ENCODE assay signal across 24 cellular contexts in the genomic region with DNA sequence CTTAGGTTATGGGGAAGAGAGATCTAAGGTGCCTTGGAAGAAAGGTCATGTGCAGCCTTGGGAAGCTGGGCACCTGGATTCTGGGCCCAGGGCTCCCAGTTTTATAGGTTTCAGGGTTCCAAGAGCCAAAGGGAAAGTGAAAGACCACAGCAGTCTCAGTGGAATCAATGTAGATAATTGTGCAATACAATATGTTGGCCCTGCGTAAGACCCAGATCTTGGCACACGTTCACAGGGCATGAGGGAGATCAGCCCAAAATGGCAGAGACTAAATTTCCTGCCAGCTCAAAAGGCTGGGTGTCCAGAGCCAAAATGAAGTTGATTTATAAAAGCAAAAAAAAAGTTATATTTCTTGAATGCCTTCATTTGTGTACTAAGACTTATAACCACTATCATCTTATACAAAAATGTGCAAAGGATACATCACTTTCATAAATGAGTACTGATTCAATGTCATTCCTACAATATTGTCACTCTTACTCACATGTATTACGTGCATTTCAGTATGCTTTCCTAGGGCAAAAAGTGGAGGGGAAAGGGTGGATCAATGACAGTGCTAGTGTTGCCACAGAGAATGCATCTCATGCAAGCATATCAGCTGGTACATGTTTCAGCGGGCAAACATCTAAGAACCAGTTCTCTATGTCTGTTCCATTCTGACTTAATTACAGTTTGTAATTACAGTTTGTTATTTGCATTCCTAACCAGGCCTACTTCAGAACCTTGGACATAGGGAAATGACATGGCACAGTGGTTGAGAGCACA.
"Had no signal": no experiment of that assay in that cellular context is flagged by ENCODE, and none has a peak within 500 bp of the region (broad histone marks: within the 10 kb centered on the region; RNA-seq: fewer than 3 reads in every experiment).

No MANE protein-coding gene starts in this region.

- H3K36me3 Mint-ChIP-seq: activated naive CD4-positive, alpha-beta T cell treated with anti-CD3 and anti-CD28 coated beads, Interleukin-2, amount 10 ng/mL, durations not matched to agents 7 days and 5 days; natural killer cell treated with Interleukin-12 subunit alpha and Interleukin-12 subunit beta and Interleukin-15 and Interleukin-18, amount 100 ng/mL, for 72 hours; stimulated activated effector memory CD8-positive, alpha-beta T cell treated with anti-CD3 and anti-CD28 coated beads, Interleukin-12 subunit alpha, Interleukin-12 subunit beta, amount 100 ng/mL, for 72 hours; type B pancreatic cell had no signal

- H3K4me1 Mint-ChIP-seq: activated naive CD4-positive, alpha-beta T cell treated with anti-CD3 and anti-CD28 coated beads, Interleukin-2, amount 10 ng/mL, durations not matched to agents 7 days and 5 days; activated naive CD8-positive, alpha-beta T cell treated with anti-CD3 and anti-CD28 coated beads, Interleukin-2, amount 10 ng/mL, durations not matched to agents 7 days and 5 days; stimulated activated effector memory CD8-positive, alpha-beta T cell treated with anti-CD3 and anti-CD28 coated beads, Interleukin-12 subunit alpha, Interleukin-12 subunit beta, amount 100 ng/mL, for 72 hours had no signal

- H3K4me3 Mint-ChIP-seq: activated naive CD4-positive, alpha-beta T cell treated with anti-CD3 and anti-CD28 coated beads, Interleukin-2, amount 10 ng/mL, durations not matched to agents 7 days and 5 days; activated naive CD8-positive, alpha-beta T cell treated with anti-CD3 and anti-CD28 coated beads, Interleukin-2, amount 10 ng/mL, durations not matched to agents 7 days and 5 days; dendritic cell treated with granulocyte-macrophage colony-stimulating factor and Interleukin-4, amounts not matched to agents 40 ng/mL and 50 ng/mL, for 4 days; endodermal cell; natural killer cell treated with Interleukin-12 subunit alpha and Interleukin-12 subunit beta and Interleukin-15 and Interleukin-18, amount 100 ng/mL, for 72 hours; stimulated activated effector memory CD8-positive, alpha-beta T cell treated with anti-CD3 and anti-CD28 coated beads, Interleukin-12 subunit alpha, Interleukin-12 subunit beta, amount 100 ng/mL, for 72 hours; stimulated activated naive CD8-positive, alpha-beta T cell treated with anti-CD3 and anti-CD28 coated beads, Interleukin-15, Interleukin-2, amounts not matched to agents 100 ng/mL and 50 ng/mL, for 24 hours; T-helper 2 cell treated with Interferon-gamma antibody and Interleukin-4, amounts not matched to agents 5 μg/mL and 100 μg/mL, for 36 hours; type B pancreatic cell had no signal

- H3K36me3 ChIP-seq: ascending aorta, brain microvascular endothelial cell, esophagus squamous epithelium, left ventricle myocardium inferior, thoracic aorta, uterus had no signal

- H3K9me3 Mint-ChIP-seq: activated naive CD4-positive, alpha-beta T cell treated with anti-CD3 and anti-CD28 coated beads, Interleukin-2, amount 10 ng/mL, durations not matched to agents 7 days and 5 days; activated naive CD8-positive, alpha-beta T cell treated with anti-CD3 and anti-CD28 coated beads, Interleukin-2, amount 10 ng/mL, durations not matched to agents 7 days and 5 days; dendritic cell treated with granulocyte-macrophage colony-stimulating factor and Interleukin-4, amounts not matched to agents 40 ng/mL and 50 ng/mL, for 4 days; endodermal cell; natural killer cell treated with Interleukin-12 subunit alpha and Interleukin-12 subunit beta and Interleukin-15 and Interleukin-18, amount 100 ng/mL, for 72 hours; stimulated activated effector memory CD8-positive, alpha-beta T cell treated with anti-CD3 and anti-CD28 coated beads, Interleukin-12 subunit alpha, Interleukin-12 subunit beta, amount 100 ng/mL, for 72 hours; stimulated activated naive CD8-positive, alpha-beta T cell treated with anti-CD3 and anti-CD28 coated beads, Interleukin-15, Interleukin-2, amounts not matched to agents 100 ng/mL and 50 ng/mL, for 24 hours; T-helper 2 cell treated with Interferon-gamma antibody and Interleukin-4, amounts not matched to agents 5 μg/mL and 100 μg/mL, for 36 hours; type B pancreatic cell had no signal

- H3K9me3 ChIP-seq: ascending aorta, esophagus squamous epithelium, left ventricle myocardium inferior, mucosa of descending colon, thoracic aorta, uterus had no signal

- H3K27ac Mint-ChIP-seq: activated naive CD4-positive, alpha-beta T cell treated with anti-CD3 and anti-CD28 coated beads, Interleukin-2, amount 10 ng/mL, durations not matched to agents 7 days and 5 days; activated naive CD8-positive, alpha-beta T cell treated with anti-CD3 and anti-CD28 coated beads, Interleukin-2, amount 10 ng/mL, durations not matched to agents 7 days and 5 days; dendritic cell treated with granulocyte-macrophage colony-stimulating factor and Interleukin-4, amounts not matched to agents 40 ng/mL and 50 ng/mL, for 4 days; endodermal cell; natural killer cell treated with Interleukin-12 subunit alpha and Interleukin-12 subunit beta and Interleukin-15 and Interleukin-18, amount 100 ng/mL, for 72 hours; stimulated activated effector memory CD8-positive, alpha-beta T cell treated with anti-CD3 and anti-CD28 coated beads, Interleukin-12 subunit alpha, Interleukin-12 subunit beta, amount 100 ng/mL, for 72 hours; stimulated activated naive CD8-positive, alpha-beta T cell treated with anti-CD3 and anti-CD28 coated beads, Interleukin-15, Interleukin-2, amounts not matched to agents 100 ng/mL and 50 ng/mL, for 24 hours; T-helper 2 cell treated with Interferon-gamma antibody and Interleukin-4, amounts not matched to agents 5 μg/mL and 100 μg/mL, for 36 hours; type B pancreatic cell had no signal

- DNase-seq: activated CD4-positive, alpha-beta T cell treated with anti-CD3 and anti-CD28 coated beads for 4 hours; activated CD4-positive, alpha-beta T cell treated with anti-CD3 and anti-CD28 coated beads, Interleukin-2, amount 50 U/mL, for 48 hours; activated CD8-positive, alpha-beta memory T cell treated with anti-CD3 and anti-CD28 coated beads for 24 hours; activated effector memory CD4-positive, alpha-beta T cell treated with anti-CD3 and anti-CD28 coated beads, Interleukin-2, amount 50 U/mL, for 16 hours; activated naive CD4-positive, alpha-beta T cell treated with anti-CD3 and anti-CD28 coated beads, Interleukin-2, amount 10 ng/mL, durations not matched to agents 7 days and 5 days; activated naive CD8-positive, alpha-beta T cell treated with anti-CD3 and anti-CD28 coated beads, Interleukin-2, amount 10 ng/mL, durations not matched to agents 7 days and 5 days; brain microvascular endothelial cell; caudate nucleus; endodermal cell; esophagus squamous epithelium; kidney glomerular epithelial cell; left ventricle myocardium inferior; mucosa of descending colon; right cardiac atrium; stimulated activated CD4-positive, alpha-beta T cell treated with anti-CD3 and anti-CD28 coated beads, Interleukin-2, amount 100 ng/mL, for 48 hours; uterus had no signal

- ATAC-seq: mucosa of descending colon; natural killer cell treated with Interleukin-12 subunit alpha and Interleukin-12 subunit beta and Interleukin-15 and Interleukin-18, amount 100 ng/mL, for 72 hours; right cardiac atrium; stimulated activated effector memory CD8-positive, alpha-beta T cell treated with anti-CD3 and anti-CD28 coated beads, Interleukin-12 subunit alpha, Interleukin-12 subunit beta, amount 100 ng/mL, for 72 hours had no signal

- H3K4me1 ChIP-seq: ascending aorta, uterus had no signal

- H3K27ac ChIP-seq: ascending aorta, brain microvascular endothelial cell, esophagus squamous epithelium, left ventricle myocardium inferior, thoracic aorta, uterus had no signal

- H3K27me3 ChIP-seq: ascending aorta, brain microvascular endothelial cell, esophagus squamous epithelium, uterus had no signal

- H3K4me3 ChIP-seq: ascending aorta, esophagus squamous epithelium, left ventricle myocardium inferior, mucosa of descending colon, thoracic aorta, uterus had no signal
